8 cellular contexts compared by ENCODE assay signal in genomic region chr6:7073810-7074525, GRCh38. TPM values are rescaled to one million over a fixed set of nuclear protein-coding genes. Genes with fewer than 3 reads are reported as not detected.
DNase-seq lines count a peak whose midpoint lies in the region; ATAC-seq and TF ChIP-seq lines count a peak whose summit lies in the region.

No MANE protein-coding gene starts in this region.

- H3K27me3 Mint-ChIP-seq in activated T-helper 2 cell treated with anti-CD3 and anti-CD28 coated beads, Interferon-gamma antibody, Interleukin-2, Interleukin-4, amounts not matched to agents 10 μg/mL and 5 μg/mL and 100 μg/mL, durations not matched to agents 14 hours and 24 hours and 36 hours (ENCODE audit: low read depth) = peaks cover 60% of the 10 kb centered on the region

- H3K9me3 Mint-ChIP-seq in activated T-helper 2 cell treated with anti-CD3 and anti-CD28 coated beads, Interferon-gamma antibody, Interleukin-2, Interleukin-4, amounts not matched to agents 10 μg/mL and 5 μg/mL and 100 μg/mL, durations not matched to agents 14 hours and 24 hours and 36 hours = no peaks in the 10 kb centered on the region

- H2AFZ ChIP-seq in ACC112 (ENCODE audit: low read length, unreplicated experiment) = peak overlapping the region; percentile 45

- 37 to 60% (median 43%) methylated on average over 9 of the region's 9 CpGs for WGBS in spleen, 5 donors

- no peaks in the 10 kb centered on the region for H3K79me2 ChIP-seq in ACC112 (ENCODE audit: control insufficient read depth, insufficient read depth, low read length, unreplicated experiment)

- DNase-seq in GM20000 (ENCODE audit: low spot score) (peak; percentile 87), spleen (peak; percentile 93), foreskin fibroblast (no peak), SK-N-DZ (ENCODE audit: low spot score) (no peak), HAP-1 (ENCODE audit: low spot score in 2 of 2) (no peak)
- DNase-seq in activated T-helper 2 cell treated with anti-CD3 and anti-CD28 coated beads, Interferon-gamma antibody, Interleukin-2, Interleukin-4, amounts not matched to agents 10 μg/mL and 5 μg/mL and 100 μg/mL, durations not matched to agents 14 hours and 24 hours and 36 hours (ENCODE audit: low spot score) = peak; percentile 57

- H3K27me3 ChIP-seq in ACC112 (ENCODE audit: insufficient read depth, low read length) = no peaks in the 10 kb centered on the region
- H3K27me3 ChIP-seq in spleen (replicated peaks in 1 of 7) = no peaks in the 10 kb centered on the region
- H3K27me3 ChIP-seq in HAP-1 (ENCODE audit: low read depth) = no peaks in the 10 kb centered on the region

- intact Hi-C loops in activated T-helper 2 cell treated with anti-CD3 and anti-CD28 coated beads, Interferon-gamma antibody, Interleukin-2, Interleukin-4, amounts not matched to agents 10 μg/mL and 5 μg/mL and 100 μg/mL, durations not matched to agents 14 hours and 24 hours and 36 hours (cut with micrococcal nuclease) = loop anchor here (1.0 to 10.0 kb wide), 5 partner anchors 13 to 279 kb away; partner anchors contain the start of gene RREB1
- intact Hi-C loops in spleen (cut with DNase I; ENCODE audit: low total_unique reads) = no loop called here

- H3K4me1 Mint-ChIP-seq in activated T-helper 2 cell treated with anti-CD3 and anti-CD28 coated beads, Interferon-gamma antibody, Interleukin-2, Interleukin-4, amounts not matched to agents 10 μg/mL and 5 μg/mL and 100 μg/mL, durations not matched to agents 14 hours and 24 hours and 36 hours (ENCODE audit: low read depth) = peaks cover 17% of the 10 kb centered on the region

- no peak overlapping the region for H3K4me3 Mint-ChIP-seq in activated T-helper 2 cell treated with anti-CD3 and anti-CD28 coated beads, Interferon-gamma antibody, Interleukin-2, Interleukin-4, amounts not matched to agents 10 μg/mL and 5 μg/mL and 100 μg/mL, durations not matched to agents 14 hours and 24 hours and 36 hours (ENCODE audit: low read depth)

- H3K27ac ChIP-seq in ACC112 (ENCODE audit: low read depth, low read length) (no peak overlapping the region), spleen (peak overlapping the region in 6 of 8 donors; percentile 2 to 70 (median 54))

- TF ChIP-seq CTCF in GM20000 (IDR thresholded peaks at IDR 0.05; ENCODE audit: extremely low read depth, missing control alignments) (no peak), spleen (IDR thresholded peaks at IDR 0.05 in 8 of 11, conservative IDR thresholded peaks at IDR 0.05 in 3 of 11) (no peak), foreskin fibroblast (IDR thresholded peaks at IDR 0.05; ENCODE audit: low read depth, low read length) (no peak)

- peak; percentile 99 for ATAC-seq in HG03521 (IDR thresholded peaks at IDR 0.05; ENCODE audit: unreplicated experiment)

- H3K9me3 ChIP-seq in spleen (no peaks in the 10 kb centered on the region), HAP-1 (no peaks in the 10 kb centered on the region)

- TF ChIP-seq POLR2A in spleen (IDR thresholded peaks at IDR 0.05) = no peak

- H3K36me3 ChIP-seq in ACC112 (ENCODE audit: insufficient read depth, low read length) (no peaks in the 10 kb centered on the region), spleen (no peaks in the 10 kb centered on the region), HAP-1 (replicated peaks) (no peaks in the 10 kb centered on the region)

- H3K4me3 ChIP-seq in ACC112 (ENCODE audit: low read depth, low read length) (no peak overlapping the region), spleen (peak overlapping the region in 2 of 8 donors; percentile 3 to 28), foreskin fibroblast (ENCODE audit: low read depth in 1 of 2, low read length in 2 of 2) (no peak overlapping the region), HAP-1 (no peak overlapping the region)

- no peak overlapping the region for H3K27ac Mint-ChIP-seq in activated T-helper 2 cell treated with anti-CD3 and anti-CD28 coated beads, Interferon-gamma antibody, Interleukin-2, Interleukin-4, amounts not matched to agents 10 μg/mL and 5 μg/mL and 100 μg/mL, durations not matched to agents 14 hours and 24 hours and 36 hours

- in situ Hi-C loops in HAP-1 (cut with MboI; ENCODE audit: low sequenced_read_pairs) = no loop called here

- H3K4me1 ChIP-seq in ACC112 (ENCODE audit: control insufficient read depth, insufficient read depth, low read length, unreplicated experiment) (no peaks in the 10 kb centered on the region), spleen (peaks cover 0 to 17% (median 10%) of the 10 kb centered on the region in 6 donors), HAP-1 (no peaks in the 10 kb centered on the region)

- H3K36me3 Mint-ChIP-seq in activated T-helper 2 cell treated with anti-CD3 and anti-CD28 coated beads, Interferon-gamma antibody, Interleukin-2, Interleukin-4, amounts not matched to agents 10 μg/mL and 5 μg/mL and 100 μg/mL, durations not matched to agents 14 hours and 24 hours and 36 hours (ENCODE audit: low read depth) = no peaks in the 10 kb centered on the region

RNA-seq across cellular contexts. Expression of gene RREB1, which starts 33.8 kb away (rescaled TPM):
- 23.1 and 23.6 TPM in 2 replicates for total RNA-seq in activated T-helper 2 cell treated with anti-CD3 and anti-CD28 coated beads, Interferon-gamma antibody, Interleukin-2, Interleukin-4, amounts not matched to agents 10 μg/mL and 5 μg/mL and 100 μg/mL, durations not matched to agents 14 hours and 24 hours and 36 hours
- 10 to 100 TPM; 48.5 to 72.0 (median 58.1) TPM for total RNA-seq in spleen
- polyA plus RNA-seq in spleen = 1 to 10 TPM; 3.2 to 7.4 (median 4.7) TPM
- 0.13 TPM in 1 of 2 replicates, not detected in the other for polyA plus RNA-seq in SK-N-DZ (2014; cell fraction: cytosol; rRNA removed)
- not detected in 2 replicates for polyA plus RNA-seq in SK-N-DZ (2014; cell fraction: nucleus; rRNA removed)

Comparison
In these comparisons a context has a peak if more than half of its experiments do, and no peak if none do; other contexts are left out.
1. DNase-seq: peak in GM20000 (single experiment), activated T-helper 2 cell treated with anti-CD3 and anti-CD28 coated beads, Interferon-gamma antibody, Interleukin-2, Interleukin-4, amounts not matched to agents 10 μg/mL and 5 μg/mL and 100 μg/mL, durations not matched to agents 14 hours and 24 hours and 36 hours (single experiment) and spleen (single experiment); none in foreskin fibroblast (0 of 2), SK-N-DZ (single experiment) and HAP-1 (0 of 2).